ENCODE assay signal across 17 cellular contexts in the genomic region with DNA sequence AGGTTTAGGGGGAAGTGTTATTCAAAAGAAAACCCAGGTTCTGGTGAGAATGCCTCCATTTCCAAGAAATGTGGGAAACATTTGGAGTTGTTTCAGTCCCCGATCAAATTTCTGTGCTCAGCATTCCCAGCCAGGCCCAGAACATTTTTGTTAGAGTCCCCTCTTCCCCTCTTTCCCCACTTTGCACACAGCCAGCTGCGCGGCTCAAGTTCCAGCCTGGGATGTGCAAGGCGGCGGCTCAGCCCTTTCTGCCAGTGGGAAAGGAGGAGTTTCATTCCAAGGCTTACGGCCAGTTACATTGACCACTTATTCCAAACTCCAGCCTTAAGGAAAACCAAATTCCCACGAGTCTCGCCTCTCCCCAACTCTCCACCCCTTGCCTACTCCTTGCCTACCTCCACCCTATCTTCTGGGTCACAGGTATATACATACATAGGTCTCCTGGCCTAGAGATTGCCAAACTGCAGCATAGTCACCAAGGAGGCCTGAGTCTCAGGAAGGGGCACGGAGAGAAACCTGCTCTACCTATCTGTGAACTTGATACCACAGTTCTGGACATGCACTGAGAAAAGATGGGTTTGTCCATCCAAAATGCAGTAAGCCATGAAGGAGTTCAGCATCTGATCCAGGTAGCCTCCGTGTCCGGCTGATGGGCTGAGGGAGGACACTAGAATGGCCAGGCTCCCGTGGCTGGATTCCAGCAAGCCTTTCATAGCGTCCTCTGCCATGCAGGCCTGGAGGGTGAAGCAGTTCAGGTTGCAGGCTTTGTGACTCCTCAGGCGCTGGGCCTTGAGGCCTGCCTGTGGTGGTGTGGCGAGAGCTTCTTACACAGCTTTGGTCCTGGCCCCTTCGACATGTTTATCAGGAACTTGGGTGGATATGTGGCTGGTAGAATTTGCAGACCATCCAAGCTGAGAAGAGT.
DNase-seq lines count a peak whose midpoint lies in the region; ATAC-seq and TF ChIP-seq lines count a peak whose summit lies in the region.
"Had no signal": no experiment of that assay in that cellular context is flagged by ENCODE, and none has a peak within 500 bp of the region (broad histone marks: within the 10 kb centered on the region; RNA-seq: fewer than 3 reads in every experiment).

No MANE protein-coding gene starts in this region.

- H3K36me3 ChIP-seq in esophagus muscularis mucosa, result no peaks in the 10 kb centered on the region
- H3K36me3 ChIP-seq in lower lobe of right lung, result no peaks in the 10 kb centered on the region
- no peaks in the 10 kb centered on the region for H3K36me3 ChIP-seq in spleen
- H3K36me3 ChIP-seq in endodermal cell (ENCODE audit: control insufficient read depth, insufficient read depth, low read length), result no peaks in the 10 kb centered on the region
- H3K36me3 ChIP-seq: BLaER1, neutrophil had no signal

- no peaks in the 10 kb centered on the region for H3K9me3 Mint-ChIP-seq in endodermal cell
- H3K9me3 Mint-ChIP-seq: activated CD4-positive, alpha-beta memory T cell treated with anti-CD3 and anti-CD28 coated beads for 36 hours; activated naive CD4-positive, alpha-beta T cell treated with anti-CD3 and anti-CD28 coated beads, Interleukin-2, amount 50 U/mL, for 72 hours; effector memory CD8-positive, alpha-beta T cell; stimulated activated naive CD8-positive, alpha-beta T cell treated with anti-CD3 and anti-CD28 coated beads, Interleukin-15, amount 100 ng/mL, for 72 hours had no signal

- H3K27me3 ChIP-seq in esophagus muscularis mucosa (no peaks in the 10 kb centered on the region), lower lobe of right lung (ENCODE audit: low read depth) (no peaks in the 10 kb centered on the region), spleen (replicated peaks in 1 of 7) (no peaks in the 10 kb centered on the region), endodermal cell (ENCODE audit: control insufficient read depth, insufficient read depth, low read length, poor library complexity, severe bottlenecking) (no peaks in the 10 kb centered on the region)
- H3K27me3 ChIP-seq: BLaER1, neutrophil had no signal

- H3K9me3 ChIP-seq in esophagus muscularis mucosa (no peaks in the 10 kb centered on the region), lower lobe of right lung (no peaks in the 10 kb centered on the region), spleen (no peaks in the 10 kb centered on the region), endodermal cell (ENCODE audit: control insufficient read depth, low read length) (no peaks in the 10 kb centered on the region)
- H3K9me3 ChIP-seq: BLaER1, neutrophil had no signal

- H3K4me1 Mint-ChIP-seq in endodermal cell, result peaks cover 8% of the 10 kb centered on the region

- no peak for TF ChIP-seq POLR2A in esophagus muscularis mucosa (IDR thresholded peaks at IDR 0.05; ENCODE audit: low read depth)
- TF ChIP-seq POLR2A in spleen (IDR thresholded peaks at IDR 0.05), result no peak

- intact Hi-C loops in esophagus muscularis mucosa (cut with DNase I) (no loop called here), lower lobe of right lung (cut with DNase I) (no loop called here), spleen (cut with DNase I; ENCODE audit: low total_unique reads) (no loop called here)

- H3K27ac Mint-ChIP-seq in endodermal cell, result no peak overlapping the region
- H3K27ac Mint-ChIP-seq: activated CD4-positive, alpha-beta memory T cell treated with anti-CD3 and anti-CD28 coated beads for 36 hours; activated naive CD4-positive, alpha-beta T cell treated with anti-CD3 and anti-CD28 coated beads, Interleukin-2, amount 50 U/mL, for 72 hours; effector memory CD8-positive, alpha-beta T cell; stimulated activated naive CD8-positive, alpha-beta T cell treated with anti-CD3 and anti-CD28 coated beads, Interleukin-15, amount 100 ng/mL, for 72 hours had no signal

- WGBS in esophagus muscularis mucosa, result 76% methylated on average over 12 of the region's 16 CpGs
- WGBS in spleen, 5 donors, result 80 to 89% (median 86%) methylated on average over 14 to 16 of the region's 16 CpGs
- WGBS in endodermal cell (ENCODE audit: insufficient coverage in 1 of 2, insufficient read length in 1 of 2), 2 experiments, result 90 to 92% methylated on average over 6 to 16 of the region's 16 CpGs

- no peak overlapping the region for H3K4me3 ChIP-seq in esophagus muscularis mucosa
- no peak overlapping the region for H3K4me3 ChIP-seq in lower lobe of right lung
- no peak overlapping the region for H3K4me3 ChIP-seq in spleen
- H3K4me3 ChIP-seq in endodermal cell (ENCODE audit: low read length), result no peak overlapping the region
- H3K4me3 ChIP-seq: BLaER1 had no signal

- peaks cover 16% of the 10 kb centered on the region for H3K27me3 Mint-ChIP-seq in endodermal cell (ENCODE audit: insufficient read depth)
- H3K27me3 Mint-ChIP-seq: activated CD4-positive, alpha-beta memory T cell treated with anti-CD3 and anti-CD28 coated beads for 36 hours; stimulated activated naive CD8-positive, alpha-beta T cell treated with anti-CD3 and anti-CD28 coated beads, Interleukin-15, amount 100 ng/mL, for 72 hours had no signal

- DNase-seq in GM13976 (ENCODE audit: low spot score) (peak; percentile 15), esophagus muscularis mucosa (ENCODE audit: extremely low spot score) (no peak), lower lobe of right lung (no peak), spleen (peak; percentile 61), endodermal cell (no peak), UCSD-AML1 (lab: John Stamatoyannopoulos, UW; ENCODE audit: unreplicated experiment) (no peak), NCI-H226 (no peak)
- DNase-seq: activated CD4-positive, alpha-beta memory T cell treated with anti-CD3 and anti-CD28 coated beads for 36 hours; effector memory CD8-positive, alpha-beta T cell; GDM1; NCI-H1694; stimulated activated CD4-positive, alpha-beta T cell treated with anti-CD3 and anti-CD28 coated beads, Interleukin-2, amount 100 ng/mL, for 48 hours; stimulated activated naive CD8-positive, alpha-beta T cell treated with anti-CD3 and anti-CD28 coated beads, Interleukin-15, amount 100 ng/mL, for 72 hours had no signal

- no peak for TF ChIP-seq CTCF in GM13976 (IDR thresholded peaks at IDR 0.05; ENCODE audit: borderline replicate concordance, control extremely low read depth, extremely low read depth, insufficient read depth, missing control alignments)
- no peak for TF ChIP-seq CTCF in esophagus muscularis mucosa (IDR thresholded peaks at IDR 0.05)
- TF ChIP-seq CTCF in lower lobe of right lung (IDR thresholded peaks at IDR 0.05), result no peak
- no peak for TF ChIP-seq CTCF in spleen (IDR thresholded peaks at IDR 0.05 in 8 of 11, conservative IDR thresholded peaks at IDR 0.05 in 3 of 11)
- TF ChIP-seq CTCF in endodermal cell (conservative IDR thresholded peaks at IDR 0.05), result no peak

- H3K9ac ChIP-seq in endodermal cell (ENCODE audit: extremely low read depth, low read length, poor library complexity, severe bottlenecking), result no peak overlapping the region
- H3K9ac ChIP-seq: BLaER1 had no signal

- H3K4me1 ChIP-seq in esophagus muscularis mucosa (peaks cover 68 to 74% (median 69%) of the 10 kb centered on the region in 4 donors), lower lobe of right lung (peaks cover 50% of the 10 kb centered on the region), spleen (peaks cover 0 to 68% (median 16%) of the 10 kb centered on the region in 6 donors), endodermal cell (ENCODE audit: control insufficient read depth, insufficient read depth, low read length) (no peaks in the 10 kb centered on the region)

- H3K36me3 Mint-ChIP-seq in endodermal cell (ENCODE audit: low read depth), result no peaks in the 10 kb centered on the region
- H3K36me3 Mint-ChIP-seq: activated CD4-positive, alpha-beta memory T cell treated with anti-CD3 and anti-CD28 coated beads for 36 hours; activated naive CD4-positive, alpha-beta T cell treated with anti-CD3 and anti-CD28 coated beads, Interleukin-2, amount 50 U/mL, for 72 hours had no signal

- in situ Hi-C loops in GM13976 (cut with MboI; ENCODE audit: low sequenced_read_pairs, unreplicated experiment), result no loop called here

- ATAC-seq in lower lobe of right lung, result no peak
- no peak for ATAC-seq in HG03108 (IDR thresholded peaks at IDR 0.05; ENCODE audit: unreplicated experiment)
- ATAC-seq: activated naive CD4-positive, alpha-beta T cell treated with anti-CD3 and anti-CD28 coated beads, Interleukin-2, amount 50 U/mL, for 72 hours; effector memory CD8-positive, alpha-beta T cell; stimulated activated naive CD8-positive, alpha-beta T cell treated with anti-CD3 and anti-CD28 coated beads, Interleukin-15, amount 100 ng/mL, for 72 hours had no signal

- peak overlapping the region; percentile 57 to 67 (median 66) for H3K27ac ChIP-seq in esophagus muscularis mucosa (replicated peaks in 1 of 4)
- H3K27ac ChIP-seq in lower lobe of right lung, result peak overlapping the region; percentile 67
- peak overlapping the region in 6 of 8 donors; percentile 2 to 70 (median 58) for H3K27ac ChIP-seq in spleen
- no peak overlapping the region for H3K27ac ChIP-seq in endodermal cell (ENCODE audit: low read depth, low read length)
- H3K27ac ChIP-seq: neutrophil had no signal

- H3K4me3 Mint-ChIP-seq in endodermal cell, result no peak overlapping the region
- H3K4me3 Mint-ChIP-seq: activated CD4-positive, alpha-beta memory T cell treated with anti-CD3 and anti-CD28 coated beads for 36 hours; effector memory CD8-positive, alpha-beta T cell; stimulated activated naive CD8-positive, alpha-beta T cell treated with anti-CD3 and anti-CD28 coated beads, Interleukin-15, amount 100 ng/mL, for 72 hours had no signal

- TF ChIP-seq EP300 in esophagus muscularis mucosa (IDR thresholded peaks at IDR 0.05), result no peak

Comparison
In these comparisons a context has a peak if more than half of its experiments do, and no peak if none do; other contexts are left out.
1. DNase-seq: peak in GM13976 (single experiment) and spleen (single experiment); none in esophagus muscularis mucosa (single experiment), lower lobe of right lung (single experiment), endodermal cell (single experiment), UCSD-AML1 (single experiment) and NCI-H226 (single experiment).